ENCODE assay signal across 8 cellular contexts in genomic region chr12:65556676-65557424, GRCh38.
A peak's percentile ranks its signal among the peaks of the same experiment; 100 is the strongest.
DNase-seq lines count a peak whose midpoint lies in the region; ATAC-seq and FAIRE-seq lines count a peak whose summit lies in the region.

No MANE protein-coding gene starts in this region.

- H4K12ac ChIP-seq in trophoblast cell (ENCODE audit: low read depth, low read length), result no peak overlapping the region

- no peaks in the 10 kb centered on the region for H3K4me1 ChIP-seq in Karpas-422 (ENCODE audit: low read length)
- H3K4me1 ChIP-seq in SJCRH30, result peaks cover 7% of the 10 kb centered on the region; the same call in 1 of the 2 replicates
- peaks cover 0 to 4% of the 10 kb centered on the region in 2 experiments for H3K4me1 ChIP-seq in trophoblast cell (ENCODE audit: control insufficient read depth in 1 of 2, insufficient read depth in 2 of 2, low read length in 2 of 2)

- ATAC-seq in GM21717 (IDR thresholded peaks at IDR 0.05; ENCODE audit: unreplicated experiment), result peak; percentile 98

- peak overlapping the region; percentile 41 for H3K4ac ChIP-seq in trophoblast cell (ENCODE audit: low read depth, low read length)

- peak overlapping the region; percentile 92 for H4K91ac ChIP-seq in trophoblast cell (ENCODE audit: low read depth, low read length)

- H3K14ac ChIP-seq in trophoblast cell (ENCODE audit: low read length), result peak overlapping the region; percentile 45

- peak overlapping the region; percentile 82; the same call in 1 of the 2 replicates for H2AFZ ChIP-seq in Karpas-422 (ENCODE audit: low read length)
- H2AFZ ChIP-seq in trophoblast cell (ENCODE audit: insufficient read depth, low read length, poor library complexity), result no peak overlapping the region

- H3K9ac ChIP-seq in Karpas-422 (ENCODE audit: low read length), result no peak overlapping the region
- no peak overlapping the region for H3K9ac ChIP-seq in trophoblast cell (ENCODE audit: low read length)

- H2BK120ac ChIP-seq in trophoblast cell (ENCODE audit: insufficient read depth, low read length, poor library complexity), result peak overlapping the region; percentile 94

- peaks cover 13% of the 10 kb centered on the region for H3K79me1 ChIP-seq in trophoblast cell (ENCODE audit: low read length)

- H3K18ac ChIP-seq in trophoblast cell (ENCODE audit: low read length), result no peak overlapping the region

- H3K27ac ChIP-seq in Karpas-422 (ENCODE audit: low read length), result no peak overlapping the region
- no peak overlapping the region for H3K27ac ChIP-seq in SJCRH30
- peak overlapping the region; percentile 3 for H3K27ac ChIP-seq in trophoblast cell (ENCODE audit: low read depth, low read length)

- no peak overlapping the region for H3K4me3 ChIP-seq in Karpas-422 (ENCODE audit: low read length)
- no peak overlapping the region for H3K4me3 ChIP-seq in SJCRH30
- no peak overlapping the region for H3K4me3 ChIP-seq in trophoblast cell (ENCODE audit: low read depth, low read length)

- H3K4me2 ChIP-seq in Karpas-422 (ENCODE audit: low read depth, low read length, poor library complexity, severe bottlenecking) (no peak overlapping the region), trophoblast cell (ENCODE audit: low read length) (no peak overlapping the region)

- no peaks in the 10 kb centered on the region for H4K20me1 ChIP-seq in Karpas-422 (ENCODE audit: insufficient read depth, low read depth, low read length)

- H3K27me3 ChIP-seq in Karpas-422 (ENCODE audit: low read length), result no peaks in the 10 kb centered on the region
- H3K27me3 ChIP-seq in SJCRH30, result no peaks in the 10 kb centered on the region
- no peaks in the 10 kb centered on the region for H3K27me3 ChIP-seq in trophoblast cell (ENCODE audit: insufficient read depth, low read length)

- no peak for FAIRE-seq in urothelium cell line (lab: Jason Lieb, UNC)

- peak overlapping the region; percentile 93 for H2BK12ac ChIP-seq in trophoblast cell (ENCODE audit: low read length)

- H3K9me3 ChIP-seq in Karpas-422 (ENCODE audit: low read length) (no peaks in the 10 kb centered on the region), SJCRH30 (replicated peaks) (no peaks in the 10 kb centered on the region; the same call in none of the 2 replicates), trophoblast cell (ENCODE audit: insufficient read depth, low read depth, low read length) (no peaks in the 10 kb centered on the region)

- no peaks in the 10 kb centered on the region for H3K9me2 ChIP-seq in Karpas-422 (replicated peaks; ENCODE audit: insufficient read depth, low read length)

- WGBS in trophoblast cell (ENCODE audit: extremely low coverage, insufficient coverage, insufficient read length), result no CpG with 5 or more reads among the region's 22 CpGs

- no peaks in the 10 kb centered on the region for H3K79me2 ChIP-seq in Karpas-422 (ENCODE audit: low read length)
- no peaks in the 10 kb centered on the region for H3K79me2 ChIP-seq in trophoblast cell (ENCODE audit: control insufficient read depth, insufficient read depth, low read length, poor library complexity)

- peak; percentile 90 for DNase-seq in ELR (ENCODE audit: low read depth)
- peak; percentile 87 for DNase-seq in Karpas-422
- DNase-seq in SJCRH30, result peak; percentile 75 to 87
- peak; percentile 59 for DNase-seq in activated naive CD4-positive, alpha-beta T cell treated with Interleukin-2 at 50 U/mL for 16 hours
- peak; percentile 77 for DNase-seq in glomerular visceral epithelial cell (ENCODE audit: extremely low spot score)
- peak; percentile 86 to 97 for DNase-seq in trophoblast cell
- peak; percentile 80 for DNase-seq in urothelium cell line (ENCODE audit: low spot score)

- H3K36me3 ChIP-seq in Karpas-422 (ENCODE audit: insufficient read depth, low read length) (no peaks in the 10 kb centered on the region), SJCRH30 (no peaks in the 10 kb centered on the region), trophoblast cell (ENCODE audit: control insufficient read depth in 1 of 2, insufficient read depth in 2 of 2, low read length in 2 of 2) (no peaks in the 10 kb centered on the region)

- peak overlapping the region; percentile 53 for H2AK5ac ChIP-seq in trophoblast cell (ENCODE audit: low read length)

- peak overlapping the region; percentile 55 for H2BK5ac ChIP-seq in trophoblast cell (ENCODE audit: low read depth, low read length, poor library complexity)

- no peak overlapping the region for H3K23ac ChIP-seq in trophoblast cell (ENCODE audit: low read length)

- H4K8ac ChIP-seq in trophoblast cell (ENCODE audit: low read depth, low read length), result peak overlapping the region; percentile 23
